23 cellular contexts compared by ENCODE assay signal in the genomic region with DNA sequence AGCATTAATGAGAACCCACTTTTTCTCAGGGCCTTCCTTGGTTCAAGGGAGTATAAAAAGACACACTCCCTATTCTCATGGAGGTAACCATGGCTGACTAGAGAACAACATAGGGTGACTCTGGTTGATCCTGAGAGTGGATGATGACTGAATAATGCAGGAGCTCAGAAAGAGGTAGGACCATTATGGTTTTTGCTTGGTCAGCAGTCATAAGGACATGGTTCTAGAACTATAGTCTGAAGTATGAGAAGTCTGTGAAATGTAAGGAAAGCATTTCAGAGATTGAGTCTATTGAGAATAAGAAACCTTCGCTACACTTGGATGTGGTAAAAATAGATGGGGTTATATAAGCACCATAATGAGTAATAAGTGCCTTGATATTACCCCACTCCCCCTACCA.
DNase-seq lines count a peak whose midpoint lies in the region; ATAC-seq, FAIRE-seq and TF ChIP-seq lines count a peak whose summit lies in the region.
"Had no signal": no experiment of that assay in that cellular context is flagged by ENCODE, and none has a peak within 500 bp of the region (broad histone marks: within the 10 kb centered on the region; RNA-seq: fewer than 3 reads in every experiment).

No MANE protein-coding gene starts in this region.

- H3K9me3 ChIP-seq in HepG2 (ENCODE audit: low read length) = no peaks in the 10 kb centered on the region
- H3K9me3 ChIP-seq in right lobe of liver = no peaks in the 10 kb centered on the region
- H3K9me3 ChIP-seq: BE2C, BLaER1 had no signal

- H3K27ac ChIP-seq in HepG2 (ENCODE audit: extremely low read length, insufficient read depth, low read length) (no peak overlapping the region), right lobe of liver (no peak overlapping the region), VCaP (peak overlapping the region; percentile 18; the same call in 1 of the 2 replicates), caudate nucleus (ENCODE audit: low read depth, low read length) (peak overlapping the region; percentile 56)
- H3K27ac ChIP-seq: 22Rv1, BLaER1 had no signal

- POLR2A ChIA-PET in HepG2 (lab: Yijun Ruan, JAX) = no interaction called here

- intact Hi-C loops in HepG2 (cut with micrococcal nuclease; ENCODE audit: unreplicated experiment) = no loop called here
- intact Hi-C loops in right lobe of liver (cut with DNase I) = no loop called here

- no peak for TF ChIP-seq POLR2A in HepG2 (IDR thresholded peaks at IDR 0.05; ENCODE audit: insufficient read depth in 1 of 2, low read depth in 2 of 2, low read length in 2 of 2)
- TF ChIP-seq POLR2A in right lobe of liver (IDR thresholded peaks at IDR 0.05) = no peak

- TF ChIP-seq CTCF in HepG2 (CRISPR knock-in tag; IDR thresholded peaks at IDR 0.05) = no peak
- TF ChIP-seq CTCF in right lobe of liver (IDR thresholded peaks at IDR 0.05) = no peak
- no peak for TF ChIP-seq CTCF in VCaP (conservative IDR thresholded peaks at IDR 0.05)

- ATAC-seq in HepG2 (no peak), right lobe of liver (no peak)
- ATAC-seq: GM12878 had no signal

- in situ Hi-C loops in HepG2 (cut with HindIII; ENCODE audit: extremely low pct_ligation_motif_present, low pct_unique_long_range_greater_than_20kb) = no loop called here

- TF ChIP-seq RAD21 in HepG2 (CRISPR knock-in tag; IDR thresholded peaks at IDR 0.05) = no peak

- no peaks in the 10 kb centered on the region for H3K36me3 ChIP-seq in HepG2 (replicated peaks in 1 of 2; ENCODE audit: control insufficient read depth in 1 of 2, insufficient read depth in 2 of 2, low read length in 2 of 2)
- H3K36me3 ChIP-seq in right lobe of liver = no peaks in the 10 kb centered on the region
- H3K36me3 ChIP-seq: BE2C, BLaER1 had no signal

- BruUV-seq in HepG2 (replicated peaks; lab: Mats Ljungman, UMichigan) = no TSS peak

- H3K79me2 ChIP-seq in HepG2 (ENCODE audit: insufficient read depth, low read length) = no peaks in the 10 kb centered on the region

- no peaks in the 10 kb centered on the region for H4K20me1 ChIP-seq in HepG2 (ENCODE audit: insufficient read depth, low read length)
- H4K20me1 ChIP-seq: BLaER1 had no signal

- 0% methylated on average over 1 of the region's 1 CpG for WGBS in HepG2 (ENCODE audit: low lambda C conversion rate)
- WGBS in right lobe of liver (ENCODE audit: insufficient coverage, low coverage, low lambda C conversion rate, missing lambda C conversion rate) = 91% methylated on average over 1 of the region's 1 CpG

- CTCF ChIA-PET in HepG2 (lab: Yijun Ruan, JAX; ENCODE audit: low intra/inter-chr PET ratio, low total read pairs) = no interaction called here

- H3K9ac ChIP-seq in HepG2 (ENCODE audit: insufficient read depth, low read depth, low read length) = no peak overlapping the region
- H3K9ac ChIP-seq: BLaER1 had no signal

- H3K27me3 ChIP-seq in HepG2 (ENCODE audit: control insufficient read depth in 1 of 2, insufficient read depth in 2 of 2, low read length in 2 of 2) (no peaks in the 10 kb centered on the region), right lobe of liver (no peaks in the 10 kb centered on the region)
- H3K27me3 ChIP-seq: BE2C, BLaER1 had no signal

- no peak for DNase-seq in HepG2 (ENCODE audit: low spot score)
- no peak for DNase-seq in right lobe of liver
- peak in 1 of 61 donors; percentile 43 for DNase-seq in caudate nucleus (lab: John Stamatoyannopoulos, UW)
- no peak for DNase-seq in urothelium cell line (ENCODE audit: low spot score)
- no peak for DNase-seq in activated CD4-positive, alpha-beta T cell treated with anti-CD3 and anti-CD28 coated beads, Interleukin-2, amount 50 U/mL, for 4 hours
- DNase-seq: ACHN; BE2C; C1 segment of cervical spinal cord; CD4-positive, alpha-beta memory T cell; CD4-positive, CD25-positive, alpha-beta regulatory T cell; CD8-positive, alpha-beta memory T cell; DMS 273 treated with DMSO at 0.1 percent for 48 hours; DMS153; DMS53; DND-41; EL; GDM1 had no signal

- no peak for TF ChIP-seq EP300 in HepG2 (IDR thresholded peaks at IDR 0.05; ENCODE audit: low read depth in 2 of 2, low read length in 2 of 2)
- TF ChIP-seq EP300 in HepG2 (CRISPR knock-in tag; IDR thresholded peaks at IDR 0.05; ENCODE audit: borderline replicate concordance) = no peak

- no peak overlapping the region for H3K4me2 ChIP-seq in HepG2 (ENCODE audit: low read depth, low read length)
- H3K4me2 ChIP-seq: BLaER1 had no signal

- no peak overlapping the region for H3K4me3 ChIP-seq in HepG2 (replicated peaks in 1 of 3; ENCODE audit: insufficient read depth in 1 of 3, low read depth in 2 of 3, low read length in 3 of 3)
- no peak overlapping the region for H3K4me3 ChIP-seq in right lobe of liver
- H3K4me3 ChIP-seq: BLaER1, GM12878 had no signal

- H2AFZ ChIP-seq in HepG2 (ENCODE audit: low read length) = no peak overlapping the region

- no peaks in the 10 kb centered on the region for H3K4me1 ChIP-seq in HepG2 (ENCODE audit: insufficient read depth, low read length)
- H3K4me1 ChIP-seq in right lobe of liver = no peaks in the 10 kb centered on the region
- H3K4me1 ChIP-seq: BE2C, BLaER1 had no signal

- FAIRE-seq in HepG2 (lab: Jason Lieb, UNC) = no peak
- FAIRE-seq in urothelium cell line (lab: Jason Lieb, UNC) = no peak
- FAIRE-seq: GM12878, GM12892, GM18507 had no signal

TF ChIP-seq in HepG2, 621 proteins besides CTCF, POLR2A, EP300 and RAD21:
- TF ChIP-seq CBX1 (IDR thresholded peaks at IDR 0.05; ENCODE audit: low read depth) (no peak), MAFF (IDR thresholded peaks at IDR 0.05; ENCODE audit: low read depth, low read length) (peak; percentile 66), ZSCAN12 (CRISPR knock-in tag; IDR thresholded peaks at IDR 0.05) (no peak), MIXL1 (CRISPR knock-in tag; IDR thresholded peaks at IDR 0.05) (no peak), ZKSCAN5 (CRISPR knock-in tag; IDR thresholded peaks at IDR 0.05) (no peak), ZNF264 (CRISPR knock-in tag; IDR thresholded peaks at IDR 0.05) (no peak), IRX3 (CRISPR knock-in tag; IDR thresholded peaks at IDR 0.05; ENCODE audit: borderline replicate concordance, low read depth) (no peak), MAFK (conservative IDR thresholded peaks at IDR 0.05 in 1 of 2, IDR thresholded peaks at IDR 0.05 in 1 of 2; ENCODE audit: low read length in 2 of 2) (peak; percentile 73 to 83), U2AF2 (IDR thresholded peaks at IDR 0.05; ENCODE audit: low read depth, low read length) (no peak), ARID2 (CRISPR knock-in tag; IDR thresholded peaks at IDR 0.05; ENCODE audit: borderline replicate concordance) (no peak), ZNF343 (CRISPR knock-in tag; IDR thresholded peaks at IDR 0.05) (no peak), RFXAP (CRISPR knock-in tag; IDR thresholded peaks at IDR 0.05; ENCODE audit: borderline replicate concordance) (no peak), PAX8 (CRISPR knock-in tag; IDR thresholded peaks at IDR 0.05; ENCODE audit: borderline replicate concordance) (no peak)
- TF ChIP-seq, protein P1, sequence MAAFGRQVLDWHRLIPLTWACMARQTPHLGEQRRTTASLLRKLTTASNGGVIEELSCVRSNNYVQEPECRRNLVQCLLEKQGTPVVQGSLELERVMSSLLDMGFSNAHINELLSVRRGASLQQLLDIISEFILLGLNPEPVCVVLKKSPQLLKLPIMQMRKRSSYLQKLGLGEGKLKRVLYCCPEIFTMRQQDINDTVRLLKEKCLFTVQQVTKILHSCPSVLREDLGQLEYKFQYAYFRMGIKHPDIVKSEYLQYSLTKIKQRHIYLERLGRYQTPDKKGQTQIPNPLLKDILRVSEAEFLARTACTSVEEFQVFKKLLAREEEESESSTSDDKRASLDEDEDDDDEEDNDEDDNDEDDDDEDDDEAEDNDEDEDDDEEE (CRISPR knock-in tag; IDR thresholded peaks at IDR 0.05) = no peak
- TF ChIP-seq, protein P2, sequence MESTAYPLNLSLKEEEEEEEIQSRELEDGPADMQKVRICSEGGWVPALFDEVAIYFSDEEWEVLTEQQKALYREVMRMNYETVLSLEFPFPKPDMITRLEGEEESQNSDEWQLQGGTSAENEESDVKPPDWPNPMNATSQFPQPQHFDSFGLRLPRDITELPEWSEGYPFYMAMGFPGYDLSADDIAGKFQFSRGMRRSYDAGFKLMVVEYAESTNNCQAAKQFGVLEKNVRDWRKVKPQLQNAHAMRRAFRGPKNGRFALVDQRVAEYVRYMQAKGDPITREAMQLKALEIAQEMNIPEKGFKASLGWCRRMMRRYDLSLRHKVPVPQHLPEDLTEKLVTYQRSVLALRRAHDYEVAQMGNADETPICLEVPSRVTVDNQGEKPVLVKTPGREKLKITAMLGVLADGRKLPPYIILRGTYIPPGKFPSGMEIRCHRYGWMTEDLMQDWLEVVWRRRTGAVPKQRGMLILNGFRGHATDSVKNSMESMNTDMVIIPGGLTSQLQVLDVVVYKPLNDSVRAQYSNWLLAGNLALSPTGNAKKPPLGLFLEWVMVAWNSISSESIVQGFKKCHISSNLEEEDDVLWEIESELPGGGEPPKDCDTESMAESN (CRISPR knock-in tag; conservative IDR thresholded peaks at IDR 0.05) = no peak
- TF ChIP-seq, protein P3, sequence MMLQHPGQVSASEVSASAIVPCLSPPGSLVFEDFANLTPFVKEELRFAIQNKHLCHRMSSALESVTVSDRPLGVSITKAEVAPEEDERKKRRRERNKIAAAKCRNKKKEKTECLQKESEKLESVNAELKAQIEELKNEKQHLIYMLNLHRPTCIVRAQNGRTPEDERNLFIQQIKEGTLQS (CRISPR knock-in tag; IDR thresholded peaks at IDR 0.05) = no peak
- TF ChIP-seq, protein P4, sequence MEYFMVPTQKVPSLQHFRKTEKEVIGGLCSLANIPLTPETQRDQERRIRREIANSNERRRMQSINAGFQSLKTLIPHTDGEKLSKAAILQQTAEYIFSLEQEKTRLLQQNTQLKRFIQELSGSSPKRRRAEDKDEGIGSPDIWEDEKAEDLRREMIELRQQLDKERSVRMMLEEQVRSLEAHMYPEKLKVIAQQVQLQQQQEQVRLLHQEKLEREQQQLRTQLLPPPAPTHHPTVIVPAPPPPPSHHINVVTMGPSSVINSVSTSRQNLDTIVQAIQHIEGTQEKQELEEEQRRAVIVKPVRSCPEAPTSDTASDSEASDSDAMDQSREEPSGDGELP (IDR thresholded peaks at IDR 0.05; ENCODE audit: borderline replicate concordance, low read depth) = no peak

Comparison
In these comparisons a context has a peak if more than half of its experiments do, and no peak if none do; other contexts are left out.
1. H3K27ac ChIP-seq: peak in VCaP (single experiment) and caudate nucleus (single experiment); none in HepG2 (single experiment) and right lobe of liver (0 of 3).